Comparison of ENCODE assay signal across 33 cellular contexts in the genomic region with DNA sequence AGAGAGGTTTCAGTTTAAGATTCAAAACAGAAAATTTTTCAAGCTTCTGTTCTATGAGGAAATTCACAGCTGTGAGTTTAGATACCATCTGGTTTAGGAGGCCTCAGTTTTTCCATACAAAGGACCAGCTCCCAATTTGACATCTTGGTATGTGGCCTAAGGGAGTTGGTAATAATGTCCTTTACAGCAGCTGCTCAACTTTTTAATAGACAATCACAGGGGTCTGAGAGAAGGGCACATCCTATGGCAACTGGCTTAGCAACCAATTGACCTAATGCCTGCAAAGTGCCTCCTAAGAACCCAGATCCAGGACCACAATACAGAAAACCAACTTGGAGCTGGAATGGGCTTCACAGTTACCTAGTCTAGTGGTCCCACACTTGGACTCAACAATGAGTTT.
"Had no signal": no experiment of that assay in that cellular context is flagged by ENCODE, and none has a peak within 500 bp of the region (broad histone marks: within the 10 kb centered on the region; RNA-seq: fewer than 3 reads in every experiment).

No MANE protein-coding gene starts in this region.

- H3K36me3 ChIP-seq: brain microvascular endothelial cell, WERI-Rb-1 had no signal

- H3K27me3 ChIP-seq: brain microvascular endothelial cell had no signal

- H3K27ac ChIP-seq: brain microvascular endothelial cell, WERI-Rb-1 had no signal

- DNase-seq: activated CD4-positive, alpha-beta memory T cell treated with anti-CD3 and anti-CD28 coated beads, Interleukin-2, amount 10 ng/mL, durations not matched to agents 7 days and 5 days; activated CD4-positive, alpha-beta T cell treated with anti-CD3 and anti-CD28 coated beads for 1 hour; activated CD4-positive, alpha-beta T cell treated with anti-CD3 and anti-CD28 coated beads for 48 hours; activated CD4-positive, CD25-positive, alpha-beta regulatory T cell; activated CD8-positive, alpha-beta memory T cell treated with anti-CD3 and anti-CD28 coated beads for 24 hours; activated effector memory CD4-positive, alpha-beta T cell treated with anti-CD3 and anti-CD28 coated beads, Interleukin-2, amount 50 U/mL, for 16 hours; activated naive CD4-positive, alpha-beta T cell; activated naive CD4-positive, alpha-beta T cell treated with anti-CD3 and anti-CD28 coated beads, Interleukin-2, amount 50 U/mL, for 16 hours; activated naive CD8-positive, alpha-beta T cell treated with anti-CD3 and anti-CD28 coated beads for 36 hours; activated T-cell treated with anti-CD3 and anti-CD28 coated beads, Interleukin-2, amount 50 U/mL, for 1 hour; activated T-cell treated with anti-CD3 and anti-CD28 coated beads, Interleukin-2, amount 50 U/mL, for 72 hours; amniotic stem cell; brain microvascular endothelial cell; central memory CD4-positive, alpha-beta T cell; Karpas-422; NCI-H1048; NCI-H1105 treated with DMSO at 0.1 percent for 48 hours; NCI-H1436; NCI-H1694; NCI-H1930; NCI-H2081 treated with DMSO at 0.1 percent for 48 hours; NCI-H345; NCI-H510A treated with DMSO at 0.1 percent for 48 hours; NCI-H69; NCI-H82; SHP77 treated with DMSO at 0.1 percent for 48 hours; SW 1271; T-helper 1 cell; T-helper 2 cell; T-helper 9 cell; WERI-Rb-1 had no signal

- ATAC-seq: activated T-cell treated with anti-CD3 and anti-CD28 coated beads, Interleukin-2, amount 50 U/mL, for 72 hours; activated T-helper 17 cell treated with anti-CD3 and anti-CD28 coated beads, Interleukin-2, amount 50 U/mL, for 72 hours; Panc1 had no signal
